Comparison of ENCODE assay signal across 25 cellular contexts in genomic region chr5:158773151-158773550, GRCh38.
DNase-seq lines count a peak whose midpoint lies in the region; ATAC-seq, FAIRE-seq and TF ChIP-seq lines count a peak whose summit lies in the region.
"Had no signal": no experiment of that assay in that cellular context is flagged by ENCODE, and none has a peak within 500 bp of the region (broad histone marks: within the 10 kb centered on the region; RNA-seq: fewer than 3 reads in every experiment).

No MANE protein-coding gene starts in this region.

- H3K4me1 Mint-ChIP-seq in MCF 10A (ENCODE audit: insufficient read depth, unreplicated experiment) = peaks cover 24% of the 10 kb centered on the region
- H3K4me1 Mint-ChIP-seq in astrocyte (ENCODE audit: low read depth, unreplicated experiment) = peaks cover 8% of the 10 kb centered on the region
- H3K4me1 Mint-ChIP-seq in naive B cell = peaks cover 73 to 92% (median 88%) of the 10 kb centered on the region in 3 donors

- no TSS peak for BruUV-seq in MCF 10A (replicated peaks; lab: Mats Ljungman, UMichigan)

- FAIRE-seq in astrocyte (lab: Jason Lieb, UNC) = peak; percentile 32
- FAIRE-seq: bronchial epithelial cell, endometrium had no signal

- DNase-seq in breast epithelium (ENCODE audit: low spot score in 2 of 2) (no peak), MCF 10A (ENCODE audit: unreplicated experiment) (no peak), astrocyte (ENCODE audit: low read depth) (no peak), naive B cell (no peak), uterus (no peak), NCI-H82 (lab: John Stamatoyannopoulos, UW) (no peak), kidney glomerular epithelial cell (lab: John Stamatoyannopoulos, UW) (no peak)
- DNase-seq: activated CD4-positive, alpha-beta T cell treated with anti-CD3 and anti-CD28 coated beads for 48 hours; activated T-cell treated with anti-CD3 and anti-CD28 coated beads, Interleukin-2, amount 50 U/mL, for 4 hours; adrenal gland; colonic mucosa; DMS53; H7; KG1; naive thymus-derived CD8-positive, alpha-beta T cell; NCI-H526; occipital lobe; RPMI8226; SK-N-SH; stimulated activated CD4-positive, alpha-beta T cell treated with anti-CD3 and anti-CD28 coated beads, Interleukin-2, amount 100 ng/mL, for 48 hours; stimulated activated naive CD4-positive, alpha-beta T cell had no signal

- no peaks in the 10 kb centered on the region for H3K36me3 ChIP-seq in breast epithelium
- H3K36me3 ChIP-seq in astrocyte (ENCODE audit: insufficient read depth, low read length) = no peaks in the 10 kb centered on the region
- H3K36me3 ChIP-seq in uterus = no peaks in the 10 kb centered on the region
- H3K36me3 ChIP-seq: adrenal gland, colonic mucosa had no signal

- no peak overlapping the region for H3K9ac ChIP-seq in astrocyte (ENCODE audit: low read length)
- H3K9ac ChIP-seq: SK-N-SH had no signal

- no peaks in the 10 kb centered on the region for H3K4me1 ChIP-seq in breast epithelium
- peaks cover 4% of the 10 kb centered on the region for H3K4me1 ChIP-seq in astrocyte (ENCODE audit: insufficient read depth, low read length)
- H3K4me1 ChIP-seq in uterus = peaks cover 4 to 8% of the 10 kb centered on the region in 2 donors
- H3K4me1 ChIP-seq: colonic mucosa had no signal

- CTCF ChIA-PET in MCF 10A (lab: Yijun Ruan, JAX) = interaction anchor here (0.5 kb wide), 1 partner anchor 8 kb away, joined by 3 read pairs; no protein-coding TSS in a partner anchor

- peaks cover 22% of the 10 kb centered on the region for H3K27me3 Mint-ChIP-seq in MCF 10A (ENCODE audit: insufficient read depth, unreplicated experiment)
- no peaks in the 10 kb centered on the region for H3K27me3 Mint-ChIP-seq in astrocyte (ENCODE audit: low read depth, unreplicated experiment)
- no peaks in the 10 kb centered on the region for H3K27me3 Mint-ChIP-seq in naive B cell

- H3K27ac Mint-ChIP-seq in MCF 10A (ENCODE audit: low read depth, unreplicated experiment) = no peak overlapping the region
- H3K27ac Mint-ChIP-seq in astrocyte (ENCODE audit: unreplicated experiment) = no peak overlapping the region
- H3K27ac Mint-ChIP-seq in naive B cell = peak overlapping the region; percentile 94 to 97 (median 96)

- ATAC-seq in naive B cell (ENCODE audit: low read depth in 2 of 2) (no peak), GM21786 (IDR thresholded peaks at IDR 0.05; ENCODE audit: unreplicated experiment) (no peak)
- ATAC-seq: activated T-cell treated with anti-CD3 and anti-CD28 coated beads, Interleukin-2, amount 50 U/mL, for 4 hours; naive thymus-derived CD8-positive, alpha-beta T cell had no signal

- peak overlapping the region; percentile 73 to 89 for H3K27ac ChIP-seq in breast epithelium
- no peak overlapping the region for H3K27ac ChIP-seq in astrocyte (ENCODE audit: low read depth, low read length)
- H3K27ac ChIP-seq in uterus = peak overlapping the region; percentile 83 to 89
- H3K27ac ChIP-seq: 22Rv1, colonic mucosa had no signal

- H3K9me3 Mint-ChIP-seq in MCF 10A (ENCODE audit: unreplicated experiment) = peaks cover 7% of the 10 kb centered on the region
- H3K9me3 Mint-ChIP-seq in astrocyte (ENCODE audit: unreplicated experiment) = no peaks in the 10 kb centered on the region
- peaks cover 0 to 7% (median 0%) of the 10 kb centered on the region in 7 donors for H3K9me3 Mint-ChIP-seq in naive B cell
- H3K9me3 Mint-ChIP-seq: activated T-cell treated with anti-CD3 and anti-CD28 coated beads, Interleukin-2, amount 50 U/mL, for 4 hours had no signal

- no peak for TF ChIP-seq POLR2A in breast epithelium (IDR thresholded peaks at IDR 0.05)
- TF ChIP-seq POLR2A in uterus (IDR thresholded peaks at IDR 0.05) = no peak

- H3K4me2 ChIP-seq in astrocyte (ENCODE audit: low read length) = no peak overlapping the region
- H3K4me2 ChIP-seq: SK-N-SH had no signal

- H3K4me3 Mint-ChIP-seq in MCF 10A (ENCODE audit: unreplicated experiment) = no peak overlapping the region
- no peak overlapping the region for H3K4me3 Mint-ChIP-seq in astrocyte (ENCODE audit: unreplicated experiment)
- peak overlapping the region; percentile 30 to 89 (median 60) for H3K4me3 Mint-ChIP-seq in naive B cell
- H3K4me3 Mint-ChIP-seq: activated T-cell treated with anti-CD3 and anti-CD28 coated beads, Interleukin-2, amount 50 U/mL, for 4 hours; naive thymus-derived CD8-positive, alpha-beta T cell had no signal

- H3K4me3 ChIP-seq in breast epithelium = no peak overlapping the region
- no peak overlapping the region for H3K4me3 ChIP-seq in astrocyte (ENCODE audit: insufficient read depth, low read depth, low read length)
- H3K4me3 ChIP-seq in uterus = no peak overlapping the region
- H3K4me3 ChIP-seq: adrenal gland, colonic mucosa had no signal

- no peak overlapping the region for H2AFZ ChIP-seq in astrocyte (ENCODE audit: low read depth, low read length)

- H3K9me3 ChIP-seq in breast epithelium = no peaks in the 10 kb centered on the region
- no peaks in the 10 kb centered on the region for H3K9me3 ChIP-seq in astrocyte (ENCODE audit: insufficient read depth, low read depth, low read length)
- H3K9me3 ChIP-seq in uterus = no peaks in the 10 kb centered on the region
- H3K9me3 ChIP-seq: adrenal gland, colonic mucosa, SK-N-SH had no signal

- TF ChIP-seq CTCF in breast epithelium (IDR thresholded peaks at IDR 0.05) (no peak), MCF 10A (IDR thresholded peaks at IDR 0.05; ENCODE audit: unreplicated experiment) (no peak), astrocyte (IDR thresholded peaks at IDR 0.05; ENCODE audit: insufficient read depth, low read depth, low read length) (no peak), uterus (IDR thresholded peaks at IDR 0.05) (no peak)

- H3K79me2 ChIP-seq in astrocyte (ENCODE audit: insufficient read depth, low read length) = no peaks in the 10 kb centered on the region

- intact Hi-C loops in breast epithelium (cut with DNase I; ENCODE audit: low total_unique reads) (no loop called here), MCF 10A (cut with micrococcal nuclease) (no loop called here), uterus (cut with DNase I; ENCODE audit: low total_unique reads) (no loop called here)

- POLR2A ChIA-PET in MCF 10A (lab: Yijun Ruan, JAX) = no interaction called here

- H3K36me3 Mint-ChIP-seq in MCF 10A (ENCODE audit: insufficient read depth, unreplicated experiment) (no peaks in the 10 kb centered on the region), astrocyte (ENCODE audit: low read depth, unreplicated experiment) (no peaks in the 10 kb centered on the region), naive B cell (peaks cover 17 to 30% of the 10 kb centered on the region in 2 donors)

- no peaks in the 10 kb centered on the region for H4K20me1 ChIP-seq in astrocyte (ENCODE audit: insufficient read depth, low read length)

- H3K27me3 ChIP-seq in breast epithelium (no peaks in the 10 kb centered on the region), astrocyte (ENCODE audit: insufficient read depth, low read length) (no peaks in the 10 kb centered on the region), uterus (no peaks in the 10 kb centered on the region)
- H3K27me3 ChIP-seq: adrenal gland, colonic mucosa had no signal

Comparison
In these comparisons a context has a peak if more than half of its experiments do, and no peak if none do; other contexts are left out.
1. H3K27ac Mint-ChIP-seq: peak in naive B cell (6 of 6); none in MCF 10A (single experiment) and astrocyte (single experiment).
2. H3K4me3 Mint-ChIP-seq: peak in naive B cell (8 of 8); none in MCF 10A (single experiment) and astrocyte (single experiment).